ENCODE assay signal across 16 cellular contexts in genomic region chr10:131577786-131578471, GRCh38.
DNase-seq lines count a peak whose midpoint lies in the region; ATAC-seq and TF ChIP-seq lines count a peak whose summit lies in the region.
"Had no signal": no experiment of that assay in that cellular context is flagged by ENCODE, and none has a peak within 500 bp of the region (broad histone marks: within the 10 kb centered on the region; RNA-seq: fewer than 3 reads in every experiment).

No MANE protein-coding gene starts in this region.

- H3K27ac Mint-ChIP-seq in stimulated activated effector memory CD8-positive, alpha-beta T cell treated with anti-CD3 and anti-CD28 coated beads, Interleukin-12 subunit alpha, Interleukin-12 subunit beta, amount 100 ng/mL, for 72 hours: no peak overlapping the region
- H3K27ac Mint-ChIP-seq in natural killer cell treated with Interleukin-12 subunit alpha and Interleukin-12 subunit beta and Interleukin-15 and Interleukin-18, amount 100 ng/mL, for 72 hours: no peak overlapping the region
- no peak overlapping the region for H3K27ac Mint-ChIP-seq in naive thymus-derived CD8-positive, alpha-beta T cell
- H3K27ac Mint-ChIP-seq: CD14-positive monocyte, HFFc6 had no signal

- intact Hi-C loops in cardiac septum (cut with DNase I): no loop called here

- DNase-seq in right atrium auricular region (ENCODE audit: low spot score): peak; percentile 52
- no peak for DNase-seq in cardiac septum (ENCODE audit: low spot score)
- peak; percentile 81 for DNase-seq in mesenteric fat pad (ENCODE audit: low spot score)
- DNase-seq in stimulated activated effector memory CD8-positive, alpha-beta T cell treated with anti-CD3 and anti-CD28 coated beads, Interleukin-12 subunit alpha, Interleukin-12 subunit beta, amount 100 ng/mL, for 72 hours (ENCODE audit: low spot score in 2 of 2): peak in 1 of 2 donors; percentile 0
- no peak for DNase-seq in putamen (ENCODE audit: low spot score)
- no peak for DNase-seq in natural killer cell treated with Interleukin-12 subunit alpha and Interleukin-12 subunit beta and Interleukin-15 and Interleukin-18, amount 100 ng/mL, for 72 hours (ENCODE audit: low spot score)
- DNase-seq in naive thymus-derived CD8-positive, alpha-beta T cell: no peak
- DNase-seq: DMS 273 treated with DMSO at 0.1 percent for 48 hours, GF-D8, HFFc6, KBM-7, NCI-H1436, NCI-H2081, NCI-H82 had no signal

- H3K4me3 Mint-ChIP-seq in stimulated activated effector memory CD8-positive, alpha-beta T cell treated with anti-CD3 and anti-CD28 coated beads, Interleukin-12 subunit alpha, Interleukin-12 subunit beta, amount 100 ng/mL, for 72 hours: no peak overlapping the region
- H3K4me3 Mint-ChIP-seq in natural killer cell treated with Interleukin-12 subunit alpha and Interleukin-12 subunit beta and Interleukin-15 and Interleukin-18, amount 100 ng/mL, for 72 hours: no peak overlapping the region
- no peak overlapping the region for H3K4me3 Mint-ChIP-seq in naive thymus-derived CD8-positive, alpha-beta T cell
- H3K4me3 Mint-ChIP-seq: CD14-positive monocyte, HFFc6 had no signal

- no peak for TF ChIP-seq CTCF in right atrium auricular region (IDR thresholded peaks at IDR 0.05)

- POLR2A ChIA-PET in naive thymus-derived CD8-positive, alpha-beta T cell (lab: Charles Lee): no interaction called here

- no peak overlapping the region for H3K27ac ChIP-seq in right atrium auricular region

- H3K27me3 Mint-ChIP-seq in natural killer cell treated with Interleukin-12 subunit alpha and Interleukin-12 subunit beta and Interleukin-15 and Interleukin-18, amount 100 ng/mL, for 72 hours: no peaks in the 10 kb centered on the region
- peaks cover 0 to 2% (median 0%) of the 10 kb centered on the region in 5 donors for H3K27me3 Mint-ChIP-seq in naive thymus-derived CD8-positive, alpha-beta T cell

- peak; percentile 9 for ATAC-seq in stimulated activated effector memory CD8-positive, alpha-beta T cell treated with anti-CD3 and anti-CD28 coated beads, Interleukin-12 subunit alpha, Interleukin-12 subunit beta, amount 100 ng/mL, for 72 hours
- ATAC-seq in GM21619 (IDR thresholded peaks at IDR 0.05; ENCODE audit: unreplicated experiment): no peak
- ATAC-seq in natural killer cell treated with Interleukin-12 subunit alpha and Interleukin-12 subunit beta and Interleukin-15 and Interleukin-18, amount 100 ng/mL, for 72 hours: no peak
- no peak for ATAC-seq in naive thymus-derived CD8-positive, alpha-beta T cell

- no peaks in the 10 kb centered on the region for H3K36me3 Mint-ChIP-seq in stimulated activated effector memory CD8-positive, alpha-beta T cell treated with anti-CD3 and anti-CD28 coated beads, Interleukin-12 subunit alpha, Interleukin-12 subunit beta, amount 100 ng/mL, for 72 hours
- H3K36me3 Mint-ChIP-seq in natural killer cell treated with Interleukin-12 subunit alpha and Interleukin-12 subunit beta and Interleukin-15 and Interleukin-18, amount 100 ng/mL, for 72 hours: no peaks in the 10 kb centered on the region
- H3K36me3 Mint-ChIP-seq in naive thymus-derived CD8-positive, alpha-beta T cell: no peaks in the 10 kb centered on the region
- H3K36me3 Mint-ChIP-seq: CD14-positive monocyte had no signal

- no peak overlapping the region for H3K4me3 ChIP-seq in right atrium auricular region

- H3K9me3 Mint-ChIP-seq in stimulated activated effector memory CD8-positive, alpha-beta T cell treated with anti-CD3 and anti-CD28 coated beads, Interleukin-12 subunit alpha, Interleukin-12 subunit beta, amount 100 ng/mL, for 72 hours: no peaks in the 10 kb centered on the region
- H3K9me3 Mint-ChIP-seq in natural killer cell treated with Interleukin-12 subunit alpha and Interleukin-12 subunit beta and Interleukin-15 and Interleukin-18, amount 100 ng/mL, for 72 hours: no peaks in the 10 kb centered on the region
- no peaks in the 10 kb centered on the region for H3K9me3 Mint-ChIP-seq in naive thymus-derived CD8-positive, alpha-beta T cell

- no peaks in the 10 kb centered on the region for H3K27me3 ChIP-seq in right atrium auricular region

- H3K4me1 ChIP-seq in right atrium auricular region: no peaks in the 10 kb centered on the region

- H3K4me1 Mint-ChIP-seq in stimulated activated effector memory CD8-positive, alpha-beta T cell treated with anti-CD3 and anti-CD28 coated beads, Interleukin-12 subunit alpha, Interleukin-12 subunit beta, amount 100 ng/mL, for 72 hours: no peaks in the 10 kb centered on the region
- no peaks in the 10 kb centered on the region for H3K4me1 Mint-ChIP-seq in natural killer cell treated with Interleukin-12 subunit alpha and Interleukin-12 subunit beta and Interleukin-15 and Interleukin-18, amount 100 ng/mL, for 72 hours (ENCODE audit: low read depth in 2 of 2)
- H3K4me1 Mint-ChIP-seq in naive thymus-derived CD8-positive, alpha-beta T cell: no peaks in the 10 kb centered on the region
- H3K4me1 Mint-ChIP-seq: CD14-positive monocyte had no signal

- H3K36me3 ChIP-seq in right atrium auricular region: no peaks in the 10 kb centered on the region

- H3K9me3 ChIP-seq in right atrium auricular region: no peaks in the 10 kb centered on the region

Comparison
In these comparisons a context has a peak if more than half of its experiments do, and no peak if none do; other contexts are left out.
1. DNase-seq: peak in right atrium auricular region (single experiment) and mesenteric fat pad (single experiment); none in cardiac septum (single experiment), putamen (single experiment), natural killer cell treated with Interleukin-12 subunit alpha and Interleukin-12 subunit beta and Interleukin-15 and Interleukin-18, amount 100 ng/mL, for 72 hours (single experiment) and naive thymus-derived CD8-positive, alpha-beta T cell (0 of 10).